ENCODE assay signal across 1 cellular context in genomic region chr17:82494236-82495055, GRCh38.
TF ChIP-seq lines count a peak whose summit lies in the region.

No MANE protein-coding gene starts in this region.

TF ChIP-seq in K562, 482 proteins besides CTCF, POLR2A, EP300 and RAD21 (continued from another document and continues in another):
- no peak for TF ChIP-seq CREB3 (tag; conservative IDR thresholded peaks at IDR 0.05; ENCODE audit: low read depth)
- no peak; the same call in 1 of the 2 replicates for TF ChIP-seq ZNF609 (CRISPR knock-in tag; IDR thresholded peaks at IDR 0.05; ENCODE audit: borderline replicate concordance)
- TF ChIP-seq SOX6 (IDR thresholded peaks at IDR 0.05): peak; percentile 77
- TF ChIP-seq PTRF (tag; IDR thresholded peaks at IDR 0.05): no peak
- TF ChIP-seq PRPF4 (IDR thresholded peaks at IDR 0.05; ENCODE audit: insufficient read depth, low read depth, low read length, poor library complexity, severe bottlenecking): no peak
- peak; percentile 73 for TF ChIP-seq SMC3 (conservative IDR thresholded peaks at IDR 0.05; ENCODE audit: insufficient read depth, low read depth, low read length)
- TF ChIP-seq ZBTB26 (CRISPR knock-in tag; IDR thresholded peaks at IDR 0.05): no peak
- TF ChIP-seq ZNF707 (CRISPR knock-in tag; conservative IDR thresholded peaks at IDR 0.05): no peak
- no peak for TF ChIP-seq RBM34 (IDR thresholded peaks at IDR 0.05; ENCODE audit: borderline replicate concordance, insufficient read depth, low read length)
- peak; percentile 92 for TF ChIP-seq ZBTB33 (CRISPR knock-in tag; IDR thresholded peaks at IDR 0.05)
- TF ChIP-seq PRMT5 (CRISPR knock-in tag; IDR thresholded peaks at IDR 0.05): no peak
- TF ChIP-seq ATF1 (CRISPR knock-in tag; IDR thresholded peaks at IDR 0.05): no peak
- peak; percentile 78 for TF ChIP-seq ATF1 (tag; IDR thresholded peaks at IDR 0.05)
- peak; percentile 37; the same call in 1 of the 2 replicates for TF ChIP-seq GMEB1 (CRISPR knock-in tag; IDR thresholded peaks at IDR 0.05)
- no peak for TF ChIP-seq HEY1 (CRISPR knock-in tag; IDR thresholded peaks at IDR 0.05; ENCODE audit: borderline replicate concordance)
- TF ChIP-seq TAL1 (IDR thresholded peaks at IDR 0.05): no peak
- no peak for TF ChIP-seq NCOR1 (IDR thresholded peaks at IDR 0.05)
- no peak for TF ChIP-seq E2F5 (CRISPR knock-in tag; IDR thresholded peaks at IDR 0.05)
- TF ChIP-seq TOE1 (IDR thresholded peaks at IDR 0.05; ENCODE audit: borderline replicate concordance): peak; percentile 78
- TF ChIP-seq TOE1 (CRISPR knock-in tag; IDR thresholded peaks at IDR 0.05; ENCODE audit: borderline replicate concordance, low read depth): peak; percentile 22; the same call in 1 of the 2 replicates
- no peak for TF ChIP-seq STAT5B (CRISPR knock-in tag; IDR thresholded peaks at IDR 0.05)
- TF ChIP-seq SRSF7 (optimal IDR thresholded peaks at IDR 0.05; ENCODE audit: low read depth, low read length): no peak
- TF ChIP-seq HDAC6 (IDR thresholded peaks at IDR 0.05; ENCODE audit: low read depth, low read length): peak; percentile 88; the same call in 1 of the 2 replicates
- 0 out of 2 replicates have a peak, but pooled peaks have one; percentile 66 for TF ChIP-seq KLF16 (IDR thresholded peaks at IDR 0.05)
- no peak; a peak in 1 of 4 replicates for TF ChIP-seq SIN3A (IDR thresholded peaks at IDR 0.05; ENCODE audit: borderline replicate concordance in 2 of 2, control insufficient read depth in 1 of 2, low read depth in 2 of 2, low read length in 2 of 2)
- peak; percentile 91 for TF ChIP-seq MEIS2 (IDR thresholded peaks at IDR 0.05; ENCODE audit: partially characterized antibody)
- no peak for TF ChIP-seq ERF (CRISPR knock-in tag; IDR thresholded peaks at IDR 0.05)
- no peak for TF ChIP-seq NFE2L1 (tag; IDR thresholded peaks at IDR 0.05; ENCODE audit: borderline replicate concordance, low read depth)
- TF ChIP-seq MTA3 (IDR thresholded peaks at IDR 0.05; ENCODE audit: borderline replicate concordance): peak; percentile 85; the same call in 1 of the 2 replicates
- TF ChIP-seq TRIM24 (IDR thresholded peaks at IDR 0.05): peak; percentile 8 to 73; a peak in 3 of 4 replicates
- TF ChIP-seq SETDB1 (IDR thresholded peaks at IDR 0.05; ENCODE audit: low read length): no peak
- peak; percentile 78; the same call in 1 of the 2 replicates for TF ChIP-seq ZBTB43 (CRISPR knock-in tag; IDR thresholded peaks at IDR 0.05)
- no peak for TF ChIP-seq ZC3H4 (CRISPR knock-in tag; IDR thresholded peaks at IDR 0.05; ENCODE audit: borderline replicate concordance)
- no peak for TF ChIP-seq CBFA2T2 (conservative IDR thresholded peaks at IDR 0.05)
- TF ChIP-seq RBM15 (IDR thresholded peaks at IDR 0.05; ENCODE audit: insufficient read depth, low read length): no peak
- no peak for TF ChIP-seq HES1 (IDR thresholded peaks at IDR 0.05; ENCODE audit: low read depth)
- TF ChIP-seq HDAC3 (IDR thresholded peaks at IDR 0.05; ENCODE audit: borderline replicate concordance, partially characterized antibody): no peak
- no peak for TF ChIP-seq ZNF354B (CRISPR knock-in tag; IDR thresholded peaks at IDR 0.05)
- 0 out of 2 replicates have a peak, but pooled peaks have one; percentile 17 for TF ChIP-seq ZNF830 (CRISPR knock-in tag; IDR thresholded peaks at IDR 0.05)
- TF ChIP-seq CREBBP (IDR thresholded peaks at IDR 0.05; ENCODE audit: low read depth, low read length): no peak
- peak; percentile 93 for TF ChIP-seq MYC (IDR thresholded peaks at IDR 0.05; ENCODE audit: low read depth, low read length)
- TF ChIP-seq MYC (CRISPR knock-in tag; IDR thresholded peaks at IDR 0.05; ENCODE audit: borderline replicate concordance, low read depth): 0 out of 2 replicates have a peak, but pooled peaks have one; percentile 33
- no peak for TF ChIP-seq U2AF1 (optimal IDR thresholded peaks at IDR 0.05; ENCODE audit: low read depth, low read length)
- TF ChIP-seq CBX3 (IDR thresholded peaks at IDR 0.05; ENCODE audit: borderline replicate concordance in 1 of 2, low read length in 2 of 2): peak in 1 of 2 experiments; percentile 65; a peak in 1 of 3 replicates
- TF ChIP-seq HLTF (IDR thresholded peaks at IDR 0.05): no peak; the same call in 1 of the 2 replicates
- TF ChIP-seq PCBP2 (IDR thresholded peaks at IDR 0.05; ENCODE audit: low read depth, low read length, poor library complexity, severe bottlenecking): no peak
- no peak for TF ChIP-seq WHSC1 (IDR thresholded peaks at IDR 0.05; ENCODE audit: low read length)
- no peak for TF ChIP-seq SRF (CRISPR knock-in tag; IDR thresholded peaks at IDR 0.05)
- TF ChIP-seq POLR3G (IDR thresholded peaks at IDR 0.05; ENCODE audit: extremely low read depth, insufficient read length, insufficient replicate concordance): no peak
- TF ChIP-seq TBP (optimal IDR thresholded peaks at IDR 0.05; ENCODE audit: low read depth, low read length): peak; percentile 99
- no peak for TF ChIP-seq RUNX1 (IDR thresholded peaks at IDR 0.05; ENCODE audit: low read depth)
- no peak for TF ChIP-seq ZNF282 (CRISPR knock-in tag; IDR thresholded peaks at IDR 0.05)
- no peak for TF ChIP-seq ZNF224 (CRISPR knock-in tag; IDR thresholded peaks at IDR 0.05)
- no peak for TF ChIP-seq SNRNP70 (optimal IDR thresholded peaks at IDR 0.05; ENCODE audit: low read depth, low read length)
- TF ChIP-seq NELFE (IDR thresholded peaks at IDR 0.05; ENCODE audit: insufficient read depth, insufficient read length): no peak
- TF ChIP-seq CLOCK (CRISPR knock-in tag; IDR thresholded peaks at IDR 0.05; ENCODE audit: borderline replicate concordance): no peak
